Comparison of ENCODE assay signal across 18 cellular contexts in the genomic region with DNA sequence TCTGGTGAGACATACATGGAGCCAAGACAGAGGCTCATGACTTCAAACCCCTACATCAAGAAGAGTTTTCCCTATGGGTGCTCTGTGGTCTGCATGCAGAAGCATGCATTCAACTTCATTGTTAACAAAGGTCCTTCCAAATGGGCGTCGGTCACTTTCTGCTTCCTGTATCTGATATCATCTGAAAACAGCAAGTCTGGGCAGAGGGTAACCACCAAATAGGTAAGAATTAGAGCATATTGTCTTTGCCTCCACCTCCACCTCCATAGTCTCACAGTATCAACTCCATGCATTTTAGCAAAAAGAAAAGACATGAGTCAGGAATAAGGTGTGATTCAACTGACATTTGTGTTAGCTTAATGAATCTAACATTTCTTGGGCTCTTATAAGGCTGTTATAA.
DNase-seq lines count a peak whose midpoint lies in the region; ATAC-seq and TF ChIP-seq lines count a peak whose summit lies in the region.
"Had no signal": no experiment of that assay in that cellular context is flagged by ENCODE, and none has a peak within 500 bp of the region (broad histone marks: within the 10 kb centered on the region; RNA-seq: fewer than 3 reads in every experiment).

No MANE protein-coding gene starts in this region.

- no peaks in the 10 kb centered on the region for H3K4me1 Mint-ChIP-seq in MCF 10A (ENCODE audit: insufficient read depth, unreplicated experiment)

- DNase-seq in mammary epithelial cell (peak; percentile 43), MCF 10A (ENCODE audit: unreplicated experiment) (no peak), epithelial cell of esophagus (ENCODE audit: low read depth) (peak; percentile 76), foreskin keratinocyte (peak; percentile 1 to 32), NCI-H1694 treated with DMSO at 0.1 percent for 48 hours (lab: John Stamatoyannopoulos, UW) (no peak), nucleus accumbens (lab: John Stamatoyannopoulos, UW) (no peak)
- DNase-seq: AML-193; Caco-2; CD4-positive, alpha-beta T cell; DMS79; GDM1; HFFc6 had no signal

- no peak overlapping the region for H2AFZ ChIP-seq in mammary epithelial cell (ENCODE audit: low read depth, low read length)
- H2AFZ ChIP-seq: GM23338 had no signal

- no peak overlapping the region for H3K4me3 Mint-ChIP-seq in MCF 10A (ENCODE audit: unreplicated experiment)
- H3K4me3 Mint-ChIP-seq: CD4-positive, alpha-beta T cell; GM23338; HFFc6 had no signal

- H3K36me3 ChIP-seq in mammary epithelial cell (ENCODE audit: insufficient read depth, low read length) = no peaks in the 10 kb centered on the region

- no peak overlapping the region for H3K27ac ChIP-seq in mammary epithelial cell (ENCODE audit: insufficient read depth, low read depth, low read length)
- no peak overlapping the region for H3K27ac ChIP-seq in foreskin keratinocyte
- H3K27ac ChIP-seq: 22Rv1, A549, C4-2B had no signal

- H3K79me2 ChIP-seq in mammary epithelial cell (ENCODE audit: insufficient read depth, low read length) = no peaks in the 10 kb centered on the region

- no peaks in the 10 kb centered on the region for H3K9me3 Mint-ChIP-seq in MCF 10A (ENCODE audit: unreplicated experiment)
- H3K9me3 Mint-ChIP-seq: CD4-positive, alpha-beta T cell; GM23338 had no signal

- H3K9ac ChIP-seq in mammary epithelial cell (ENCODE audit: insufficient read depth, low read length) = no peak overlapping the region

- H3K27ac Mint-ChIP-seq in MCF 10A (ENCODE audit: low read depth, unreplicated experiment) = no peak overlapping the region
- H3K27ac Mint-ChIP-seq: CD4-positive, alpha-beta T cell; GM23338; HFFc6 had no signal

- dilution Hi-C loops in mammary epithelial cell (cut with HindIII; ENCODE audit: low sequenced_read_pairs) = no loop called here

- ATAC-seq in foreskin keratinocyte (no peak), HG03039 (IDR thresholded peaks at IDR 0.05; ENCODE audit: unreplicated experiment) (no peak)
- ATAC-seq: A549, GM23338, HCT116 had no signal

- H3K4me3 ChIP-seq in mammary epithelial cell (replicated peaks in 1 of 3; ENCODE audit: insufficient read depth in 1 of 3, low read depth in 2 of 3, low read length in 3 of 3) = no peak overlapping the region
- H3K4me3 ChIP-seq in epithelial cell of esophagus (ENCODE audit: low read length) = no peak overlapping the region
- H3K4me3 ChIP-seq: A549, GM23338 had no signal

- no peaks in the 10 kb centered on the region for H3K4me1 ChIP-seq in mammary epithelial cell (ENCODE audit: insufficient read depth, low read length)
- H3K4me1 ChIP-seq in foreskin keratinocyte = no peaks in the 10 kb centered on the region
- H3K4me1 ChIP-seq: A549, Caco-2 had no signal

- peaks cover 3% of the 10 kb centered on the region for H3K9me3 ChIP-seq in mammary epithelial cell (replicated peaks; ENCODE audit: insufficient read depth, low read length)
- H3K9me3 ChIP-seq: A549, Caco-2 had no signal

- H3K27me3 Mint-ChIP-seq in MCF 10A (ENCODE audit: insufficient read depth, unreplicated experiment) = no peaks in the 10 kb centered on the region
- H3K27me3 Mint-ChIP-seq: CD4-positive, alpha-beta T cell had no signal

- H3K27me3 ChIP-seq in mammary epithelial cell (ENCODE audit: insufficient read depth, low read length) (no peaks in the 10 kb centered on the region), foreskin keratinocyte (no peaks in the 10 kb centered on the region)

- intact Hi-C loops in mammary epithelial cell (cut with micrococcal nuclease) = no loop called here
- intact Hi-C loops in MCF 10A (cut with micrococcal nuclease) = no loop called here

- H3K4me2 ChIP-seq in mammary epithelial cell (ENCODE audit: insufficient read depth, low read depth, low read length) = no peak overlapping the region
- H3K4me2 ChIP-seq: A549, GM23338 had no signal

- H4K20me1 ChIP-seq in mammary epithelial cell (ENCODE audit: insufficient read depth, low read length) = no peaks in the 10 kb centered on the region

- in situ Hi-C loops in mammary epithelial cell (cut with MboI; ENCODE audit: low sequenced_read_pairs in 2 of 2) = no loop called here

- no peaks in the 10 kb centered on the region for H3K36me3 Mint-ChIP-seq in MCF 10A (ENCODE audit: insufficient read depth, unreplicated experiment)

- POLR2A ChIA-PET in MCF 10A (lab: Yijun Ruan, JAX) = no interaction called here

- BruUV-seq in mammary epithelial cell (replicated peaks; lab: Mats Ljungman, UMichigan) (no TSS peak), MCF 10A (replicated peaks; lab: Mats Ljungman, UMichigan) (no TSS peak)

- WGBS in mammary epithelial cell (ENCODE audit: low coverage, missing lambda C conversion rate) = 0% methylated on average over 2 of the region's 2 CpGs

- CTCF ChIA-PET in mammary epithelial cell (lab: Charles Lee; ENCODE audit: low non-redundant PET) (no interaction called here), MCF 10A (lab: Yijun Ruan, JAX) (no interaction called here)

- TF ChIP-seq CTCF in mammary epithelial cell (conservative IDR thresholded peaks at IDR 0.05 in 1 of 2, IDR thresholded peaks at IDR 0.05 in 1 of 2; ENCODE audit: extremely low read depth in 1 of 2, insufficient read depth in 1 of 2, low read depth in 1 of 2, low read length in 2 of 2) = no peak
- no peak for TF ChIP-seq CTCF in MCF 10A (IDR thresholded peaks at IDR 0.05; ENCODE audit: unreplicated experiment)
- no peak for TF ChIP-seq CTCF in epithelial cell of esophagus (IDR thresholded peaks at IDR 0.05; ENCODE audit: insufficient read depth, low read depth, low read length, missing control alignments)
- no peak for TF ChIP-seq CTCF in foreskin keratinocyte (conservative IDR thresholded peaks at IDR 0.05)

Comparison
In these comparisons a context has a peak if more than half of its experiments do, and no peak if none do; other contexts are left out.
1. DNase-seq: peak in mammary epithelial cell (single experiment), epithelial cell of esophagus (single experiment) and foreskin keratinocyte (2 of 2); none in MCF 10A (single experiment), NCI-H1694 treated with DMSO at 0.1 percent for 48 hours (single experiment) and nucleus accumbens (0 of 56).